In genomic region chr1:174953170-174953569, GRCh38 we compare ENCODE assay signal across 14 cellular contexts. TPM values are rescaled to one million over a fixed set of nuclear protein-coding genes. Genes with fewer than 3 reads are reported as not detected.
DNase-seq lines count a peak whose midpoint lies in the region; ATAC-seq, FAIRE-seq and TF ChIP-seq lines count a peak whose summit lies in the region.
"Had no signal": no experiment of that assay in that cellular context is flagged by ENCODE, and none has a peak within 500 bp of the region (broad histone marks: within the 10 kb centered on the region; RNA-seq: fewer than 3 reads in every experiment).

No MANE protein-coding gene starts in this region.

- H3K79me2 ChIP-seq in PC-3 (ENCODE audit: low read length): no peaks in the 10 kb centered on the region

- H3K27me3 ChIP-seq in PC-3 (ENCODE audit: low read length): no peaks in the 10 kb centered on the region
- H3K27me3 ChIP-seq: neutrophil had no signal

- peak; percentile 49 for FAIRE-seq in islet of Langerhans (lab: Jason Lieb, UNC)

- intact Hi-C loops in PC-3 (cut with micrococcal nuclease): no loop called here

- no peaks in the 10 kb centered on the region for H3K4me1 ChIP-seq in PC-3 (ENCODE audit: insufficient read depth, low read length)

- no peak overlapping the region for H3K27ac ChIP-seq in PC-3 (ENCODE audit: low read length)
- H3K27ac ChIP-seq: C4-2B, thoracic aorta had no signal

- no TSS peak for BruUV-seq in PC-3 (replicated peaks; lab: Mats Ljungman, UMichigan)

- no peaks in the 10 kb centered on the region for H3K9me3 ChIP-seq in PC-3 (ENCODE audit: low read length)
- H3K9me3 ChIP-seq: neutrophil, thoracic aorta had no signal

- no peaks in the 10 kb centered on the region for H3K36me3 ChIP-seq in PC-3 (ENCODE audit: low read depth, low read length)
- H3K36me3 ChIP-seq: neutrophil, thoracic aorta had no signal

- POLR2A ChIA-PET in PC-3 (lab: Charles Lee; ENCODE audit: unreplicated experiment): no interaction called here

- CTCF ChIA-PET in PC-3 (lab: Charles Lee): no interaction called here

- peak; percentile 31 for ATAC-seq in GM21576 (IDR thresholded peaks at IDR 0.05; ENCODE audit: unreplicated experiment)
- peak; percentile 49 for ATAC-seq in HG03354 (IDR thresholded peaks at IDR 0.05; ENCODE audit: poor library complexity, severe bottlenecking, unreplicated experiment)
- no peak for ATAC-seq in PC-3
- ATAC-seq: esophagus mucosa had no signal

- H3K4me3 ChIP-seq in GM12865 (ENCODE audit: low read depth, low read length): peak overlapping the region; percentile 27
- H3K4me3 ChIP-seq in PC-3 (ENCODE audit: low read length): no peak overlapping the region
- H3K4me3 ChIP-seq: thoracic aorta had no signal

- TF ChIP-seq CTCF in GM12865 (IDR thresholded peaks at IDR 0.05; ENCODE audit: insufficient read depth, low read depth, low read length, missing control alignments) (no peak), PC-3 (conservative IDR thresholded peaks at IDR 0.05; ENCODE audit: low read depth, low read length) (no peak)

- H4K20me1 ChIP-seq in PC-3 (ENCODE audit: low read length): no peaks in the 10 kb centered on the region

- no peaks in the 10 kb centered on the region for H3K9me2 ChIP-seq in PC-3 (replicated peaks; ENCODE audit: low read length)

- no peak overlapping the region for H2AFZ ChIP-seq in PC-3 (ENCODE audit: low read length)

- H3F3A ChIP-seq in PC-3 (ENCODE audit: low read length, unreplicated experiment): no peaks in the 10 kb centered on the region

- no peak for DNase-seq in GM12865 (ENCODE audit: low read depth)
- no peak for DNase-seq in 8988T
- no peak for DNase-seq in NCI-H2227 treated with DMSO at 0.1 percent for 48 hours (lab: John Stamatoyannopoulos, UW)
- no peak for DNase-seq in PC-3
- no peak for DNase-seq in Kasumi-1 (lab: John Stamatoyannopoulos, UW)
- DNase-seq: NCI-H524 treated with DMSO at 0.1 percent for 48 hours; stimulated activated CD4-positive, alpha-beta T cell treated with anti-CD3 and anti-CD28 coated beads, Interleukin-4, amount 100 ng/mL, for 4 hours had no signal

- no peak overlapping the region for H3K4me2 ChIP-seq in PC-3 (ENCODE audit: low read length)

- H3K9ac ChIP-seq in PC-3 (ENCODE audit: low read length): no peak overlapping the region

RNA-seq across cellular contexts. Expression of gene CACYBP, which starts 46.6 kb away (rescaled TPM):
- 342 and 498 TPM in 2 replicates for total RNA-seq in PC-3 (2014; rRNA removed)
